Comparison of ENCODE assay signal across 1 cellular context in genomic region chr10:7945469-7946187, GRCh38.
TF ChIP-seq lines count a peak whose summit lies in the region.

No MANE protein-coding gene starts in this region.

TF ChIP-seq in IMR-90, 13 proteins besides CTCF, POLR2A, EP300 and RAD21 (continued from another document):
- no peak for TF ChIP-seq RCOR1 (IDR thresholded peaks at IDR 0.05; ENCODE audit: insufficient replicate concordance, low read length)
- TF ChIP-seq USF2 (IDR thresholded peaks at IDR 0.05; ENCODE audit: low read depth, low read length): no peak
- TF ChIP-seq MAFK (IDR thresholded peaks at IDR 0.05; ENCODE audit: low read depth, low read length): no peak
- no peak for TF ChIP-seq MAZ (IDR thresholded peaks at IDR 0.05; ENCODE audit: borderline replicate concordance, low read depth, low read length)
- TF ChIP-seq FOS (IDR thresholded peaks at IDR 0.05; ENCODE audit: low read depth, low read length): no peak
- no peak for TF ChIP-seq CEBPB (IDR thresholded peaks at IDR 0.05; ENCODE audit: low read depth, low read length)
- TF ChIP-seq ELK1 (IDR thresholded peaks at IDR 0.05; ENCODE audit: borderline replicate concordance, low read depth, low read length): no peak
- TF ChIP-seq MXI1 (IDR thresholded peaks at IDR 0.05; ENCODE audit: borderline replicate concordance, low read depth, low read length): no peak
- no peak for TF ChIP-seq CHD1 (IDR thresholded peaks at IDR 0.05; ENCODE audit: low read depth, low read length)
